11 cellular contexts compared by ENCODE assay signal in the genomic region with DNA sequence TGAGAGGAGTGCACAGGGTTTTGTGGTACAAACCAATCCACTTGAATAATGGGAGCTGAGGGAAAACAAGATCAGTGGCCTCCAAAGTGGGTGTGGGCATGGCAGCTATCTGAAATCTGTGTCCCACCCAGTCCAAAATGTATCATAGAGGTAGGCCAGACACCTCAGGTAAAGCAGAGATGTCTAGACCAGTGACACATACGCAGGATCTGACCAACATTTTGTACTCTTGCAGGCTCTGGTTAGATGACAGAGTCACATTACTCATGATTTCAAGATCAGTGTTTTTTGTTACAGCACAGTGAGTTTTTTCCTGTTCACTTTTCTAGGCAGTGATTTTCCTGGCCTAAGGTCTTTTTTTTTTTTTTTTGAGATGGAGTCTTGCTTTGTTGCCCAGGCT.
DNase-seq lines count a peak whose midpoint lies in the region; ATAC-seq and TF ChIP-seq lines count a peak whose summit lies in the region.
"Had no signal": no experiment of that assay in that cellular context is flagged by ENCODE, and none has a peak within 500 bp of the region (broad histone marks: within the 10 kb centered on the region; RNA-seq: fewer than 3 reads in every experiment).

No MANE protein-coding gene starts in this region.

- H3F3A ChIP-seq in smooth muscle cell (ENCODE audit: low read depth): peaks cover 21% of the 10 kb centered on the region

- peak overlapping the region; percentile 48 for H3K4me2 ChIP-seq in smooth muscle cell

- no peaks in the 10 kb centered on the region for H3K9me3 ChIP-seq in smooth muscle cell (replicated peaks; ENCODE audit: low read depth)

- no peaks in the 10 kb centered on the region for H3K27me3 Mint-ChIP-seq in stimulated activated naive B cell treated with anti-CD40 and anti-IgM and Interleukin-4, amounts not matched to agents 10 μg/mL and 1 μg/mL and 100 μg/mL, for 72 hours

- H3K4me1 Mint-ChIP-seq in stimulated activated naive B cell treated with anti-CD40 and anti-IgM and Interleukin-4, amounts not matched to agents 10 μg/mL and 1 μg/mL and 100 μg/mL, for 72 hours: peaks cover 29 to 50% of the 10 kb centered on the region in 2 donors

- no peaks in the 10 kb centered on the region for H3K27me3 ChIP-seq in smooth muscle cell (ENCODE audit: low read depth)

- TF ChIP-seq POLR2A in erythroblast (IDR thresholded peaks at IDR 0.05; ENCODE audit: low read length): no peak

- no peaks in the 10 kb centered on the region for H3K79me2 ChIP-seq in smooth muscle cell (ENCODE audit: low read depth)

- TF ChIP-seq CTCF in fibroblast of mammary gland (conservative IDR thresholded peaks at IDR 0.05; ENCODE audit: control insufficient read depth, insufficient read depth, low read depth, low read length): no peak
- TF ChIP-seq CTCF in smooth muscle cell (IDR thresholded peaks at IDR 0.05; ENCODE audit: borderline replicate concordance, insufficient read depth, poor library complexity, severe bottlenecking): no peak
- TF ChIP-seq CTCF in GM13977 (IDR thresholded peaks at IDR 0.05; ENCODE audit: extremely low read depth, insufficient read depth, missing control alignments): no peak

- ATAC-seq in stimulated activated naive B cell treated with anti-CD40 and anti-IgM and Interleukin-4, amounts not matched to agents 10 μg/mL and 1 μg/mL and 100 μg/mL, for 72 hours (replicated peaks): no peak

- no peaks in the 10 kb centered on the region for H4K20me1 ChIP-seq in smooth muscle cell (ENCODE audit: low read depth)

- no peak overlapping the region for H2AFZ ChIP-seq in smooth muscle cell (ENCODE audit: low read depth)

- in situ Hi-C loops in GM13977 (cut with MboI; ENCODE audit: low pct_unique_long_range_greater_than_20kb, low sequenced_read_pairs, unreplicated experiment): no loop called here

- DNase-seq in activated T-cell treated with anti-CD3 and anti-CD28 coated beads for 48 hours (ENCODE audit: low read depth): peak; percentile 32
- DNase-seq in activated T-cell treated with anti-CD3 and anti-CD28 coated beads for 4 hours: no peak
- peak; percentile 71 for DNase-seq in RKO (ENCODE audit: low spot score)
- peak; percentile 65 for DNase-seq in fibroblast of mammary gland (ENCODE audit: low read depth)
- no peak for DNase-seq in smooth muscle cell (lab: John Stamatoyannopoulos, UW; ENCODE audit: unreplicated experiment)
- no peak for DNase-seq in stimulated activated naive B cell treated with anti-CD40 and anti-IgM and Interleukin-4, amounts not matched to agents 10 μg/mL and 1 μg/mL and 100 μg/mL, for 72 hours
- DNase-seq in erythroblast (lab: John Stamatoyannopoulos, UW): no peak
- DNase-seq in GM13977 (ENCODE audit: low spot score): no peak
- DNase-seq: left ventricle myocardium inferior, retina had no signal

- 77% methylated on average over 1 of the region's 1 CpG for WGBS in smooth muscle cell (ENCODE audit: low lambda C conversion rate)

- H3K27ac ChIP-seq in smooth muscle cell (ENCODE audit: low read depth): peak overlapping the region; percentile 100
- H3K27ac ChIP-seq: left ventricle myocardium inferior had no signal

- H3K36me3 ChIP-seq in smooth muscle cell (ENCODE audit: low read depth): no peaks in the 10 kb centered on the region
- H3K36me3 ChIP-seq: left ventricle myocardium inferior had no signal

- no peak overlapping the region for H3K4me3 Mint-ChIP-seq in stimulated activated naive B cell treated with anti-CD40 and anti-IgM and Interleukin-4, amounts not matched to agents 10 μg/mL and 1 μg/mL and 100 μg/mL, for 72 hours

- peak overlapping the region; percentile 88 for H3K9ac ChIP-seq in smooth muscle cell (ENCODE audit: low read depth)

- H3K27ac Mint-ChIP-seq in stimulated activated naive B cell treated with anti-CD40 and anti-IgM and Interleukin-4, amounts not matched to agents 10 μg/mL and 1 μg/mL and 100 μg/mL, for 72 hours: no peak overlapping the region

- H3K4me1 ChIP-seq in smooth muscle cell (ENCODE audit: low read depth): peaks cover 30% of the 10 kb centered on the region
- H3K4me1 ChIP-seq: left ventricle myocardium inferior had no signal

- no peaks in the 10 kb centered on the region for H3K9me3 Mint-ChIP-seq in stimulated activated naive B cell treated with anti-CD40 and anti-IgM and Interleukin-4, amounts not matched to agents 10 μg/mL and 1 μg/mL and 100 μg/mL, for 72 hours

- H3K4me3 ChIP-seq in fibroblast of mammary gland (ENCODE audit: control insufficient read depth, low read depth, low read length): no peak overlapping the region
- H3K4me3 ChIP-seq in smooth muscle cell: no peak overlapping the region
- H3K4me3 ChIP-seq: left ventricle myocardium inferior, SK-N-MC had no signal

- H3K36me3 Mint-ChIP-seq in stimulated activated naive B cell treated with anti-CD40 and anti-IgM and Interleukin-4, amounts not matched to agents 10 μg/mL and 1 μg/mL and 100 μg/mL, for 72 hours: peaks cover 3 to 13% of the 10 kb centered on the region in 2 donors

Comparison
In these comparisons a context has a peak if more than half of its experiments do, and no peak if none do; other contexts are left out.
1. DNase-seq: peak in activated T-cell treated with anti-CD3 and anti-CD28 coated beads for 48 hours (single experiment), RKO (single experiment) and fibroblast of mammary gland (single experiment); none in activated T-cell treated with anti-CD3 and anti-CD28 coated beads for 4 hours (single experiment), smooth muscle cell (single experiment), stimulated activated naive B cell treated with anti-CD40 and anti-IgM and Interleukin-4, amounts not matched to agents 10 μg/mL and 1 μg/mL and 100 μg/mL, for 72 hours (single experiment), erythroblast (0 of 2) and GM13977 (single experiment).